10 cellular contexts compared by ENCODE assay signal in the genomic region with DNA sequence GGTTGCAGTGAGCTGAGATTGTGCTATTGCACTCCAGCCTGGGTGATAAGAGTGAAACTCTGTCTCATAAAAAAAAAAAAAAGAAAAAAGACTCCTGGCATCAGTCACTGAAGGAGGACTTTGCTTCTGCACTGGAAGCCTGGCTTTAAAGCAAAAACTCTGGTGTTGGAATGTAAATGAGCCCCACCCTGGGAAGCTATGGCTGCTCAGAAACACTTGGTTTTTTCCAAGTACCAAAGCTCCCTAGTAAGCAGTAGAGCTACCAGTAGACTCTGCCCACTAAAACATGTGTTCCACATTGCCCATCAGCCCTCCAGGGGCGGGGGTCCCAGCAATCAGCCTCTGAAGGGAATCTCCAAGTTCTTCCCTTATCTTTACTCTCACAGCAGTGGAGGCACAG.
DNase-seq lines count a peak whose midpoint lies in the region; ATAC-seq and TF ChIP-seq lines count a peak whose summit lies in the region.
"Had no signal": no experiment of that assay in that cellular context is flagged by ENCODE, and none has a peak within 500 bp of the region (broad histone marks: within the 10 kb centered on the region; RNA-seq: fewer than 3 reads in every experiment).

No MANE protein-coding gene starts in this region.

- no TSS peak for BruUV-seq in PC-3 (replicated peaks; lab: Mats Ljungman, UMichigan)

- H3K27me3 ChIP-seq in PC-3 (ENCODE audit: low read length) (no peaks in the 10 kb centered on the region), fibroblast of lung (ENCODE audit: control insufficient read depth, insufficient read depth, low read length) (no peaks in the 10 kb centered on the region)

- peaks cover 77% of the 10 kb centered on the region for H3K4me1 Mint-ChIP-seq in nephron

- no peaks in the 10 kb centered on the region for H3F3A ChIP-seq in PC-3 (ENCODE audit: low read length, unreplicated experiment)

- peak; percentile 18 for ATAC-seq in PC-3
- ATAC-seq in HG03442 (IDR thresholded peaks at IDR 0.05; ENCODE audit: unreplicated experiment) = no peak
- ATAC-seq in HG03571 (IDR thresholded peaks at IDR 0.05; ENCODE audit: unreplicated experiment) = no peak

- peaks cover 53% of the 10 kb centered on the region for H3K4me1 ChIP-seq in PC-3 (ENCODE audit: insufficient read depth, low read length)
- H3K4me1 ChIP-seq in fibroblast of lung (ENCODE audit: control insufficient read depth, extremely low read depth, insufficient read depth, low read length) = peaks cover 10% of the 10 kb centered on the region

- no peaks in the 10 kb centered on the region for H3K36me3 Mint-ChIP-seq in nephron (ENCODE audit: low read depth)
- H3K36me3 Mint-ChIP-seq: CD4-positive, CD25-positive, alpha-beta regulatory T cell had no signal

- H3K9me3 ChIP-seq in PC-3 (ENCODE audit: low read length) (no peaks in the 10 kb centered on the region), fibroblast of lung (ENCODE audit: control insufficient read depth, insufficient read depth, low read depth, low read length) (no peaks in the 10 kb centered on the region)

- H3K9ac ChIP-seq in PC-3 (ENCODE audit: low read length) (no peak overlapping the region), fibroblast of lung (ENCODE audit: insufficient read depth, low read length) (no peak overlapping the region)

- H3K4me3 Mint-ChIP-seq in nephron = peak overlapping the region in 2 of 3 experiments; percentile 55 to 61
- H3K4me3 Mint-ChIP-seq: CD4-positive, CD25-positive, alpha-beta regulatory T cell had no signal

- H3K9me3 Mint-ChIP-seq in nephron = no peaks in the 10 kb centered on the region

- intact Hi-C loops in PC-3 (cut with micrococcal nuclease) = loop anchor here (5.0 kb wide), 2 partner anchors 77 to 103 kb away; no protein-coding TSS in a partner anchor

- no peaks in the 10 kb centered on the region for H4K20me1 ChIP-seq in PC-3 (ENCODE audit: low read length)
- no peaks in the 10 kb centered on the region for H4K20me1 ChIP-seq in fibroblast of lung (ENCODE audit: control insufficient read depth, extremely low read depth, insufficient read depth, low read length)

- peak overlapping the region; percentile 49 for H3K4me2 ChIP-seq in PC-3 (ENCODE audit: low read length)
- H3K4me2 ChIP-seq in fibroblast of lung (ENCODE audit: extremely low read depth, insufficient read depth, low read length) = peak overlapping the region; percentile 60

- H3K27ac Mint-ChIP-seq in nephron = peak overlapping the region; percentile 81 to 98 (median 93)
- H3K27ac Mint-ChIP-seq: CD4-positive, CD25-positive, alpha-beta regulatory T cell had no signal

- CTCF ChIA-PET in PC-3 (lab: Charles Lee) = interaction anchor here (0.7 kb wide), 1 partner anchor 169 kb away, joined by 4 read pairs; no protein-coding TSS in a partner anchor
- CTCF ChIA-PET in GM10248 (lab: Yijun Ruan, JAX) = no interaction called here

- POLR2A ChIA-PET in PC-3 (lab: Charles Lee; ENCODE audit: unreplicated experiment) (no interaction called here), GM10248 (lab: Yijun Ruan, JAX) (interaction anchor here (0.7 kb wide), 1 partner anchor 11 kb away, joined by 3 read pairs; no protein-coding TSS in a partner anchor)

- TF ChIP-seq CTCF in AG09309 (IDR thresholded peaks at IDR 0.05; ENCODE audit: control insufficient read depth, insufficient read depth, low read depth, low read length, missing control alignments) (no peak), PC-3 (conservative IDR thresholded peaks at IDR 0.05; ENCODE audit: low read depth, low read length) (no peak), fibroblast of lung (conservative IDR thresholded peaks at IDR 0.05 in 1 of 2, IDR thresholded peaks at IDR 0.05 in 1 of 2; ENCODE audit: low read depth in 1 of 2, low read length in 2 of 2) (no peak), nephron (IDR thresholded peaks at IDR 0.05; ENCODE audit: unreplicated experiment in 3 of 3) (no peak), GM10248 (IDR thresholded peaks at IDR 0.05; ENCODE audit: control extremely low read depth, extremely low read depth, low read depth, missing control alignments) (no peak)

- peak; percentile 72 for DNase-seq in AG09309 (ENCODE audit: low read depth)
- DNase-seq in PC-3 = peak; percentile 26
- peak; percentile 69 to 88 for DNase-seq in fibroblast of lung (ENCODE audit: low read depth in 2 of 2)
- DNase-seq in NCI-H510A (lab: John Stamatoyannopoulos, UW) = no peak
- no peak for DNase-seq in GM10248 (ENCODE audit: extremely low spot score)
- DNase-seq: activated gamma-delta T cell treated with Interleukin-2 at 50 U/mL for 16 hours; CD4-positive, CD25-positive, alpha-beta regulatory T cell had no signal

- no peaks in the 10 kb centered on the region for H3K9me2 ChIP-seq in PC-3 (replicated peaks; ENCODE audit: low read length)

- H3K27me3 Mint-ChIP-seq in nephron (ENCODE audit: low read depth) = no peaks in the 10 kb centered on the region

- no peak overlapping the region for H2AFZ ChIP-seq in PC-3 (ENCODE audit: low read length)
- no peak overlapping the region for H2AFZ ChIP-seq in fibroblast of lung (ENCODE audit: low read length)

- H3K27ac ChIP-seq in PC-3 (ENCODE audit: low read length) (peak overlapping the region; percentile 34; the same call in 1 of the 2 replicates), fibroblast of lung (ENCODE audit: insufficient read depth, low read length) (peak overlapping the region; percentile 63)

- no peak overlapping the region for H3K4me3 ChIP-seq in AG09309 (ENCODE audit: control insufficient read depth, low read depth, low read length)
- no peak overlapping the region for H3K4me3 ChIP-seq in PC-3 (ENCODE audit: low read length)
- no peak overlapping the region for H3K4me3 ChIP-seq in fibroblast of lung (replicated peaks in 1 of 4; ENCODE audit: control extremely low read depth in 1 of 4, insufficient read depth in 1 of 4, low read depth in 3 of 4, low read length in 4 of 4)

- H3K79me2 ChIP-seq in PC-3 (ENCODE audit: low read length) (peaks cover 8% of the 10 kb centered on the region), fibroblast of lung (ENCODE audit: control insufficient read depth, insufficient read depth, low read length) (no peaks in the 10 kb centered on the region)

- H3K36me3 ChIP-seq in PC-3 (ENCODE audit: low read depth, low read length) = no peaks in the 10 kb centered on the region
- no peaks in the 10 kb centered on the region for H3K36me3 ChIP-seq in fibroblast of lung (ENCODE audit: control insufficient read depth, insufficient read depth, low read length)

Comparison
In these comparisons a context has a peak if more than half of its experiments do, and no peak if none do; other contexts are left out.
1. DNase-seq: peak in AG09309 (single experiment), PC-3 (single experiment) and fibroblast of lung (2 of 2); none in NCI-H510A (single experiment) and GM10248 (single experiment).